In the genomic region with DNA sequence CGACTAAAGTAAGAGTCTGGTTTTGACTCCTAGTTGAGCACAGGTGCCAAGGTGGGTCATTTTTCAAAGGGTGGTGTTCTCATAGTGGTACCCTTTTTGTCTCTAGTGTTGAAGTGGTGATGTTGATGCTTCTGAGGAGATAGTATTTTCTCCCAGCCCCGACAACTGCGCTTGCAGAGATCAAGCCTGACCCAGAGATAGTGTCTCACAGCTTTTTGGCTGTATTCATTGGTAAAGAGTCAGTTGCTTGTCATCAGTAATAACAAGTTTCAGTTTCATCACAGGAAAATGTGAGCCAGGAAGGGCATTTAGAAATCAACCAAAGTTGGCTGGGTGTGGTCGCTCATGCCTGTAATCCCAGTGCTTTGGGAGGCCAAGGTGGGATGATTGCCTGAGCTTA, we compare ENCODE assay signal across 10 cellular contexts.
A peak's percentile ranks its signal among the peaks of the same experiment; 100 is the strongest.
DNase-seq lines count a peak whose midpoint lies in the region; ATAC-seq, FAIRE-seq and TF ChIP-seq lines count a peak whose summit lies in the region.
"Had no signal": no experiment of that assay in that cellular context is flagged by ENCODE, and none has a peak within 500 bp of the region (broad histone marks: within the 10 kb centered on the region; RNA-seq: fewer than 3 reads in every experiment).

No MANE protein-coding gene starts in this region.

- H3K36me3 ChIP-seq in PC-3 (ENCODE audit: low read depth, low read length) = no peaks in the 10 kb centered on the region

- ATAC-seq in HG02588 (IDR thresholded peaks at IDR 0.05; ENCODE audit: unreplicated experiment) = peak; percentile 28
- no peak for ATAC-seq in PC-3
- ATAC-seq in memory B cell (ENCODE audit: low read depth) = peak; percentile 38
- ATAC-seq: naive thymus-derived CD8-positive, alpha-beta T cell had no signal

- H3K27me3 Mint-ChIP-seq in activated CD4-positive, alpha-beta T cell treated with anti-CD3 and anti-CD28 coated beads, Interleukin-2, amount 10 ng/mL, durations not matched to agents 24 days and 14 days = peaks cover 21% of the 10 kb centered on the region
- H3K27me3 Mint-ChIP-seq in memory B cell = no peaks in the 10 kb centered on the region
- H3K27me3 Mint-ChIP-seq: naive thymus-derived CD8-positive, alpha-beta T cell had no signal

- H3K9me3 Mint-ChIP-seq in activated CD4-positive, alpha-beta T cell treated with anti-CD3 and anti-CD28 coated beads, Interleukin-2, amount 10 ng/mL, durations not matched to agents 24 days and 14 days = peaks cover 5% of the 10 kb centered on the region
- H3K9me3 Mint-ChIP-seq in memory B cell = no peaks in the 10 kb centered on the region

- no peaks in the 10 kb centered on the region for H3K27me3 ChIP-seq in PC-3 (ENCODE audit: low read length)

- no TSS peak for BruUV-seq in PC-3 (replicated peaks; lab: Mats Ljungman, UMichigan)

- no peak for TF ChIP-seq CTCF in PC-3 (conservative IDR thresholded peaks at IDR 0.05; ENCODE audit: low read depth, low read length)

- H3K27ac Mint-ChIP-seq in activated CD4-positive, alpha-beta T cell treated with anti-CD3 and anti-CD28 coated beads, Interleukin-2, amount 10 ng/mL, durations not matched to agents 24 days and 14 days = peak overlapping the region; percentile 73
- no peak overlapping the region for H3K27ac Mint-ChIP-seq in memory B cell

- H3K79me2 ChIP-seq in PC-3 (ENCODE audit: low read length) = no peaks in the 10 kb centered on the region

- H3K9me2 ChIP-seq in PC-3 (replicated peaks; ENCODE audit: low read length) = no peaks in the 10 kb centered on the region

- CTCF ChIA-PET in PC-3 (lab: Charles Lee) = no interaction called here

- H3K4me1 ChIP-seq in PC-3 (ENCODE audit: insufficient read depth, low read length) = peaks cover 8% of the 10 kb centered on the region; the same call in 1 of the 2 replicates

- H3K9me3 ChIP-seq in PC-3 (ENCODE audit: low read length) = no peaks in the 10 kb centered on the region

- H3K4me3 ChIP-seq in PC-3 (ENCODE audit: low read length) = no peak overlapping the region

- intact Hi-C loops in activated CD4-positive, alpha-beta T cell treated with anti-CD3 and anti-CD28 coated beads, Interleukin-2, amount 10 ng/mL, durations not matched to agents 24 days and 14 days (cut with micrococcal nuclease) = loop anchor here (1.0 to 10.0 kb wide), 7 partner anchors 9 to 236 kb away; no protein-coding TSS in a partner anchor
- intact Hi-C loops in PC-3 (cut with micrococcal nuclease) = no loop called here

- no peak overlapping the region for H3K4me2 ChIP-seq in PC-3 (ENCODE audit: low read length)

- H4K20me1 ChIP-seq in PC-3 (ENCODE audit: low read length) = no peaks in the 10 kb centered on the region

- H3K27ac ChIP-seq in PC-3 (ENCODE audit: low read length) = no peak overlapping the region

- no peaks in the 10 kb centered on the region for H3F3A ChIP-seq in PC-3 (ENCODE audit: low read length, unreplicated experiment)

- no peak overlapping the region for H2AFZ ChIP-seq in PC-3 (ENCODE audit: low read length)

- H3K4me3 Mint-ChIP-seq in activated CD4-positive, alpha-beta T cell treated with anti-CD3 and anti-CD28 coated beads, Interleukin-2, amount 10 ng/mL, durations not matched to agents 24 days and 14 days = peak overlapping the region; percentile 31
- H3K4me3 Mint-ChIP-seq in memory B cell = peak overlapping the region; percentile 4
- H3K4me3 Mint-ChIP-seq: naive thymus-derived CD8-positive, alpha-beta T cell had no signal

- no peak for FAIRE-seq in frontal cortex (lab: Jason Lieb, UNC)
- FAIRE-seq: G401.6 had no signal

- DNase-seq in activated CD4-positive, alpha-beta T cell treated with anti-CD3 and anti-CD28 coated beads, Interleukin-2, amount 10 ng/mL, durations not matched to agents 24 days and 14 days = peak; percentile 70
- DNase-seq in activated CD4-positive, alpha-beta T cell treated with anti-CD3 and anti-CD28 coated beads, Interleukin-2, amount 50 U/mL, for 4 hours = no peak
- DNase-seq in PC-3 = peak; percentile 30
- DNase-seq in memory B cell (ENCODE audit: low spot score in 2 of 2) = no peak
- no peak for DNase-seq in frontal cortex (ENCODE audit: low spot score in 2 of 2)
- DNase-seq in AG08396 (ENCODE audit: low spot score) = no peak
- no peak for DNase-seq in effector CD8-positive, alpha-beta T cell (lab: John Stamatoyannopoulos, UW)
- DNase-seq: naive thymus-derived CD8-positive, alpha-beta T cell had no signal

- POLR2A ChIA-PET in PC-3 (lab: Charles Lee; ENCODE audit: unreplicated experiment) = no interaction called here

- no peaks in the 10 kb centered on the region for H3K36me3 Mint-ChIP-seq in activated CD4-positive, alpha-beta T cell treated with anti-CD3 and anti-CD28 coated beads, Interleukin-2, amount 10 ng/mL, durations not matched to agents 24 days and 14 days (ENCODE audit: low read depth)
- H3K36me3 Mint-ChIP-seq in memory B cell = no peaks in the 10 kb centered on the region

- H3K4me1 Mint-ChIP-seq in activated CD4-positive, alpha-beta T cell treated with anti-CD3 and anti-CD28 coated beads, Interleukin-2, amount 10 ng/mL, durations not matched to agents 24 days and 14 days = peaks cover 39% of the 10 kb centered on the region
- peaks cover 22% of the 10 kb centered on the region for H3K4me1 Mint-ChIP-seq in memory B cell

- no peak overlapping the region for H3K9ac ChIP-seq in PC-3 (ENCODE audit: low read length)

Comparison
In these comparisons a context has a peak if more than half of its experiments do, and no peak if none do; other contexts are left out.
1. DNase-seq: peak in activated CD4-positive, alpha-beta T cell treated with anti-CD3 and anti-CD28 coated beads, Interleukin-2, amount 10 ng/mL, durations not matched to agents 24 days and 14 days (single experiment) and PC-3 (single experiment); none in activated CD4-positive, alpha-beta T cell treated with anti-CD3 and anti-CD28 coated beads, Interleukin-2, amount 50 U/mL, for 4 hours (0 of 2), memory B cell (0 of 2), frontal cortex (0 of 2), AG08396 (single experiment) and effector CD8-positive, alpha-beta T cell (single experiment).